27 cellular contexts compared by ENCODE assay signal in genomic region chr1:167703557-167703956, GRCh38. TPM values are rescaled to one million over a fixed set of nuclear protein-coding genes. Genes with fewer than 3 reads are reported as not detected.
DNase-seq lines count a peak whose midpoint lies in the region; ATAC-seq and TF ChIP-seq lines count a peak whose summit lies in the region.
"Had no signal": no experiment of that assay in that cellular context is flagged by ENCODE, and none has a peak within 500 bp of the region (broad histone marks: within the 10 kb centered on the region; RNA-seq: fewer than 3 reads in every experiment).

No MANE protein-coding gene starts in this region.

- intact Hi-C loops in naive thymus-derived CD4-positive, alpha-beta T cell (cut with micrococcal nuclease), result no loop called here
- intact Hi-C loops in transverse colon (cut with DNase I; ENCODE audit: low total_unique reads), result no loop called here

- H3K4me1 ChIP-seq in naive thymus-derived CD4-positive, alpha-beta T cell (ENCODE audit: control insufficient read depth in 2 of 2, insufficient read depth in 2 of 2, low read length in 2 of 2), result no peaks in the 10 kb centered on the region
- H3K4me1 ChIP-seq in transverse colon, result no peaks in the 10 kb centered on the region

- no peak overlapping the region for H3K4me3 ChIP-seq in naive thymus-derived CD4-positive, alpha-beta T cell (ENCODE audit: low read length)
- H3K4me3 ChIP-seq in transverse colon, result no peak overlapping the region
- H3K4me3 ChIP-seq: heart right ventricle, PC-9, thoracic aorta had no signal

- no peaks in the 10 kb centered on the region for H3K27me3 ChIP-seq in naive thymus-derived CD4-positive, alpha-beta T cell (ENCODE audit: control insufficient read depth in 2 of 2, insufficient read depth in 2 of 2, low read length in 2 of 2)
- H3K27me3 ChIP-seq in transverse colon, result no peaks in the 10 kb centered on the region
- H3K27me3 ChIP-seq: brain microvascular endothelial cell, heart right ventricle had no signal

- H3K36me3 ChIP-seq in naive thymus-derived CD4-positive, alpha-beta T cell (ENCODE audit: control insufficient read depth in 2 of 3, insufficient read depth in 3 of 3, low read length in 3 of 3), result peaks cover 17 to 69% (median 35%) of the 10 kb centered on the region in 3 experiments
- H3K36me3 ChIP-seq in transverse colon, result no peaks in the 10 kb centered on the region
- H3K36me3 ChIP-seq: brain microvascular endothelial cell, thoracic aorta had no signal

- H3K4me1 Mint-ChIP-seq in activated naive CD8-positive, alpha-beta T cell (ENCODE audit: low read depth), result peaks cover 6% of the 10 kb centered on the region
- H3K4me1 Mint-ChIP-seq in activated naive CD8-positive, alpha-beta T cell treated with anti-CD3 and anti-CD28 coated beads, Interleukin-2, amount 50 U/mL, for 24 hours, result peaks cover 23% of the 10 kb centered on the region
- H3K4me1 Mint-ChIP-seq in activated T-helper 17 cell treated with anti-CD3 and anti-CD28 coated beads, Interleukin-2, amount 50 U/mL, for 72 hours, result peaks cover 31% of the 10 kb centered on the region
- peaks cover 2 to 28% (median 18%) of the 10 kb centered on the region in 7 donors for H3K4me1 Mint-ChIP-seq in naive thymus-derived CD4-positive, alpha-beta T cell

- no peak for TF ChIP-seq EP300 in transverse colon (IDR thresholded peaks at IDR 0.05; ENCODE audit: low read depth)

- H3K27ac Mint-ChIP-seq in activated naive CD8-positive, alpha-beta T cell, result peak overlapping the region; percentile 65
- no peak overlapping the region for H3K27ac Mint-ChIP-seq in activated naive CD8-positive, alpha-beta T cell treated with anti-CD3 and anti-CD28 coated beads, Interleukin-2, amount 50 U/mL, for 24 hours
- H3K27ac Mint-ChIP-seq in activated T-helper 17 cell treated with anti-CD3 and anti-CD28 coated beads, Interleukin-2, amount 50 U/mL, for 72 hours, result peak overlapping the region; percentile 71
- H3K27ac Mint-ChIP-seq in naive thymus-derived CD4-positive, alpha-beta T cell, result peak overlapping the region in 8 of 9 donors; percentile 8 to 79 (median 64)
- H3K27ac Mint-ChIP-seq: mesothelial cell of epicardium; stimulated activated memory B cell treated with anti-CD40 and anti-IgM and Interleukin-4, amounts not matched to agents 10 μg/mL and 1 μg/mL and 100 μg/mL, for 72 hours; T-helper 1 cell treated with Interleukin-12 subunit alpha and Interleukin-12 subunit beta and Interleukin-4 antibody, amounts not matched to agents 30 μg/mL and 1 μg/mL, for 36 hours had no signal

- CTCF ChIA-PET in naive thymus-derived CD4-positive, alpha-beta T cell (lab: Charles Lee), result no interaction called here

- WGBS in transverse colon (ENCODE audit: low coverage in 1 of 2), 2 donors, result 95% methylated on average over 1 of the region's 1 CpG; no CpG with 5 or more reads in 1 of the 2 donors

- POLR2A ChIA-PET in naive thymus-derived CD4-positive, alpha-beta T cell (lab: Charles Lee), result no interaction called here

- TF ChIP-seq POLR2A in transverse colon (IDR thresholded peaks at IDR 0.05), result no peak

- H3K27ac ChIP-seq in naive thymus-derived CD4-positive, alpha-beta T cell (ENCODE audit: low read depth, low read length), result peak overlapping the region; percentile 35
- no peak overlapping the region for H3K27ac ChIP-seq in transverse colon
- H3K27ac ChIP-seq: brain microvascular endothelial cell, heart right ventricle, HL-60, PC-9, thoracic aorta had no signal

- H3K9me3 ChIP-seq in naive thymus-derived CD4-positive, alpha-beta T cell (ENCODE audit: control insufficient read depth in 2 of 3, low read length in 3 of 3), result no peaks in the 10 kb centered on the region
- H3K9me3 ChIP-seq in transverse colon, result no peaks in the 10 kb centered on the region
- H3K9me3 ChIP-seq: heart right ventricle, SK-N-SH, thoracic aorta had no signal

- TF ChIP-seq CTCF in transverse colon (IDR thresholded peaks at IDR 0.05), result no peak

- no peak for DNase-seq in activated naive CD8-positive, alpha-beta T cell treated with anti-CD3 and anti-CD28 coated beads, Interleukin-2, amount 50 U/mL, for 24 hours
- DNase-seq in naive thymus-derived CD4-positive, alpha-beta T cell, result no peak
- DNase-seq in transverse colon (no peak), NCI-H510A treated with DMSO at 0.1 percent for 48 hours (lab: John Stamatoyannopoulos, UW) (no peak)
- DNase-seq: activated CD4-positive, CD25-positive, alpha-beta regulatory T cell treated with anti-CD3 and anti-CD28 coated beads, Interleukin-2, amount 50 U/mL, for 72 hours; activated CD8-positive, alpha-beta memory T cell treated with anti-CD3 and anti-CD28 coated beads for 24 hours; activated T-cell treated with anti-CD3 and anti-CD28 coated beads, Interleukin-2, amount 50 U/mL, for 4 hours; amygdala; brain microvascular endothelial cell; H9; heart right ventricle; kidney glomerular epithelial cell; NCI-H1417 treated with DMSO at 0.1 percent for 48 hours; NCI-H2081; NCI-H2227 treated with DMSO at 0.1 percent for 48 hours; NCI-H526 treated with DMSO at 0.1 percent for 48 hours; PC-9; SK-N-SH; stimulated activated CD4-positive, alpha-beta T cell treated with anti-CD3 and anti-CD28 coated beads, Interleukin-15, amount 100 ng/mL, for 24 hours had no signal

- no peak overlapping the region for H3K4me3 Mint-ChIP-seq in activated naive CD8-positive, alpha-beta T cell
- no peak overlapping the region for H3K4me3 Mint-ChIP-seq in activated naive CD8-positive, alpha-beta T cell treated with anti-CD3 and anti-CD28 coated beads, Interleukin-2, amount 50 U/mL, for 24 hours
- no peak overlapping the region for H3K4me3 Mint-ChIP-seq in activated T-helper 17 cell treated with anti-CD3 and anti-CD28 coated beads, Interleukin-2, amount 50 U/mL, for 72 hours
- H3K4me3 Mint-ChIP-seq in naive thymus-derived CD4-positive, alpha-beta T cell, result no peak overlapping the region
- H3K4me3 Mint-ChIP-seq: activated T-cell treated with anti-CD3 and anti-CD28 coated beads, Interleukin-2, amount 50 U/mL, for 4 hours; H9; mesothelial cell of epicardium; stimulated activated memory B cell treated with anti-CD40 and anti-IgM and Interleukin-4, amounts not matched to agents 10 μg/mL and 1 μg/mL and 100 μg/mL, for 72 hours; T-helper 1 cell treated with Interleukin-12 subunit alpha and Interleukin-12 subunit beta and Interleukin-4 antibody, amounts not matched to agents 30 μg/mL and 1 μg/mL, for 36 hours had no signal

- in situ Hi-C loops in transverse colon (cut with MboI; ENCODE audit: low pct_ligation_motif_present in 1 of 4, low pct_unique_long_range_greater_than_20kb in 1 of 4, low sequenced_read_pairs in 3 of 4), result loop anchor here in 2 of 4 donors (25.0 kb wide), 1 partner anchor 234 kb away; the partner anchor contains the start of genes DCAF6 (in 2 of the 2) and MPC2 (in 2 of the 2)

- H3K9me3 Mint-ChIP-seq in activated naive CD8-positive, alpha-beta T cell (ENCODE audit: low read depth), result no peaks in the 10 kb centered on the region
- H3K9me3 Mint-ChIP-seq in activated naive CD8-positive, alpha-beta T cell treated with anti-CD3 and anti-CD28 coated beads, Interleukin-2, amount 50 U/mL, for 24 hours, result no peaks in the 10 kb centered on the region
- no peaks in the 10 kb centered on the region for H3K9me3 Mint-ChIP-seq in activated T-helper 17 cell treated with anti-CD3 and anti-CD28 coated beads, Interleukin-2, amount 50 U/mL, for 72 hours
- H3K9me3 Mint-ChIP-seq in naive thymus-derived CD4-positive, alpha-beta T cell, result no peaks in the 10 kb centered on the region
- H3K9me3 Mint-ChIP-seq: activated T-cell treated with anti-CD3 and anti-CD28 coated beads, Interleukin-2, amount 50 U/mL, for 4 hours; H9; mesothelial cell of epicardium; stimulated activated memory B cell treated with anti-CD40 and anti-IgM and Interleukin-4, amounts not matched to agents 10 μg/mL and 1 μg/mL and 100 μg/mL, for 72 hours; T-helper 1 cell treated with Interleukin-12 subunit alpha and Interleukin-12 subunit beta and Interleukin-4 antibody, amounts not matched to agents 30 μg/mL and 1 μg/mL, for 36 hours had no signal

- peaks cover 7% of the 10 kb centered on the region for H3K36me3 Mint-ChIP-seq in activated naive CD8-positive, alpha-beta T cell
- peaks cover 28% of the 10 kb centered on the region for H3K36me3 Mint-ChIP-seq in activated naive CD8-positive, alpha-beta T cell treated with anti-CD3 and anti-CD28 coated beads, Interleukin-2, amount 50 U/mL, for 24 hours (ENCODE audit: low read depth)
- peaks cover 81% of the 10 kb centered on the region for H3K36me3 Mint-ChIP-seq in activated T-helper 17 cell treated with anti-CD3 and anti-CD28 coated beads, Interleukin-2, amount 50 U/mL, for 72 hours (ENCODE audit: low read depth)
- peaks cover 17 to 49% (median 34%) of the 10 kb centered on the region in 5 donors for H3K36me3 Mint-ChIP-seq in naive thymus-derived CD4-positive, alpha-beta T cell
- H3K36me3 Mint-ChIP-seq: mesothelial cell of epicardium had no signal

- H3K27me3 Mint-ChIP-seq in activated naive CD8-positive, alpha-beta T cell, result no peaks in the 10 kb centered on the region
- H3K27me3 Mint-ChIP-seq in activated naive CD8-positive, alpha-beta T cell treated with anti-CD3 and anti-CD28 coated beads, Interleukin-2, amount 50 U/mL, for 24 hours, result no peaks in the 10 kb centered on the region
- no peaks in the 10 kb centered on the region for H3K27me3 Mint-ChIP-seq in activated T-helper 17 cell treated with anti-CD3 and anti-CD28 coated beads, Interleukin-2, amount 50 U/mL, for 72 hours
- no peaks in the 10 kb centered on the region for H3K27me3 Mint-ChIP-seq in naive thymus-derived CD4-positive, alpha-beta T cell
- H3K27me3 Mint-ChIP-seq: stimulated activated memory B cell treated with anti-CD40 and anti-IgM and Interleukin-4, amounts not matched to agents 10 μg/mL and 1 μg/mL and 100 μg/mL, for 72 hours had no signal

- no peak for ATAC-seq in activated naive CD8-positive, alpha-beta T cell treated with anti-CD3 and anti-CD28 coated beads, Interleukin-2, amount 50 U/mL, for 24 hours
- no peak for ATAC-seq in activated T-helper 17 cell treated with anti-CD3 and anti-CD28 coated beads, Interleukin-2, amount 50 U/mL, for 72 hours (replicated peaks)
- ATAC-seq in naive thymus-derived CD4-positive, alpha-beta T cell, result no peak
- ATAC-seq in HG02610 (IDR thresholded peaks at IDR 0.05; ENCODE audit: unreplicated experiment), result no peak
- ATAC-seq: activated T-cell treated with anti-CD3 and anti-CD28 coated beads, Interleukin-2, amount 50 U/mL, for 4 hours; stimulated activated memory B cell treated with anti-CD40 and anti-IgM and Interleukin-4, amounts not matched to agents 10 μg/mL and 1 μg/mL and 100 μg/mL, for 72 hours had no signal

RNA-seq across cellular contexts. Expression of gene MPZL1, which starts 18.2 kb away (rescaled TPM):
- total RNA-seq in activated T-helper 17 cell treated with anti-CD3 and anti-CD28 coated beads, Interleukin-2, amount 50 U/mL, for 72 hours, result 10 to 100 TPM; 24.4 to 27.0 TPM
- 10 to 100 TPM in 2 of 5 experiments, 1 to 10 TPM in 3; 4.8 to 25.3 (median 8.6) TPM for total RNA-seq in naive thymus-derived CD4-positive, alpha-beta T cell
- polyA plus RNA-seq in naive thymus-derived CD4-positive, alpha-beta T cell, result 10 to 100 TPM; 12.2 to 19.0 TPM
- total RNA-seq in transverse colon, result 10 to 100 TPM; 32.9 to 79.5 (median 58.2) TPM
